In genomic region chr9:106106396-106106795, GRCh38 we compare ENCODE assay signal across 17 cellular contexts.
A peak's percentile ranks its signal among the peaks of the same experiment; 100 is the strongest.
DNase-seq lines count a peak whose midpoint lies in the region; ATAC-seq and TF ChIP-seq lines count a peak whose summit lies in the region.
"Had no signal": no experiment of that assay in that cellular context is flagged by ENCODE, and none has a peak within 500 bp of the region (broad histone marks: within the 10 kb centered on the region; RNA-seq: fewer than 3 reads in every experiment).

No MANE protein-coding gene starts in this region.

- no peaks in the 10 kb centered on the region; the same call in 1 of the 2 replicates for H3K9me3 ChIP-seq in PC-9 (ENCODE audit: insufficient read depth, low read depth)
- no peaks in the 10 kb centered on the region for H3K9me3 ChIP-seq in mammary epithelial cell (replicated peaks; ENCODE audit: insufficient read depth, low read length)
- H3K9me3 ChIP-seq in psoas muscle, result no peaks in the 10 kb centered on the region
- H3K9me3 ChIP-seq: Caco-2 had no signal

- WGBS in mammary epithelial cell (ENCODE audit: low coverage, missing lambda C conversion rate), result 0% methylated on average over 3 of the region's 3 CpGs
- WGBS in psoas muscle, 3 donors, result 91 to 95% (median 93%) methylated on average over 3 of the region's 3 CpGs

- H3K36me3 ChIP-seq in PC-9 (ENCODE audit: low read depth) (no peaks in the 10 kb centered on the region), mammary epithelial cell (ENCODE audit: insufficient read depth, low read length) (no peaks in the 10 kb centered on the region), psoas muscle (ENCODE audit: insufficient read depth in 1 of 2, low read depth in 1 of 2) (no peaks in the 10 kb centered on the region)

- dilution Hi-C loops in mammary epithelial cell (cut with HindIII; ENCODE audit: low sequenced_read_pairs), result no loop called here

- TF ChIP-seq CTCF in PC-9 (conservative IDR thresholded peaks at IDR 0.05), result no peak
- no peak for TF ChIP-seq CTCF in mammary epithelial cell (conservative IDR thresholded peaks at IDR 0.05 in 1 of 2, IDR thresholded peaks at IDR 0.05 in 1 of 2; ENCODE audit: extremely low read depth in 1 of 2, insufficient read depth in 1 of 2, low read depth in 1 of 2, low read length in 2 of 2)
- no peak for TF ChIP-seq CTCF in psoas muscle (IDR thresholded peaks at IDR 0.05)

- no peaks in the 10 kb centered on the region for H4K20me1 ChIP-seq in PC-9 (ENCODE audit: insufficient read depth)
- no peaks in the 10 kb centered on the region for H4K20me1 ChIP-seq in mammary epithelial cell (ENCODE audit: insufficient read depth, low read length)

- H3K27ac ChIP-seq in PC-9, result no peak overlapping the region
- peak overlapping the region; percentile 38 for H3K27ac ChIP-seq in mammary epithelial cell (ENCODE audit: insufficient read depth, low read depth, low read length)
- no peak overlapping the region for H3K27ac ChIP-seq in epithelial cell of prostate
- H3K27ac ChIP-seq in psoas muscle, result no peak overlapping the region
- H3K27ac ChIP-seq: C4-2B had no signal

- BruUV-seq in PC-9 (replicated peaks; lab: Mats Ljungman, UMichigan) (no TSS peak), mammary epithelial cell (replicated peaks; lab: Mats Ljungman, UMichigan) (no TSS peak)

- DNase-seq in PC-9 (no peak), mammary epithelial cell (peak; percentile 71), epithelial cell of prostate (ENCODE audit: low read depth, low spot score) (peak; percentile 16), psoas muscle (no peak), DMS53 (lab: John Stamatoyannopoulos, UW) (no peak)
- DNase-seq: Caco-2; CD4-positive, CD25-positive, alpha-beta regulatory T cell; CD8-positive, alpha-beta T cell; DMS153; DMS79; EL; GDM1; H9 had no signal

- H3F3A ChIP-seq in PC-9 (ENCODE audit: insufficient read depth, low read depth), result no peaks in the 10 kb centered on the region

- no peaks in the 10 kb centered on the region for H3K79me2 ChIP-seq in PC-9 (ENCODE audit: low read depth)
- no peaks in the 10 kb centered on the region for H3K79me2 ChIP-seq in mammary epithelial cell (ENCODE audit: insufficient read depth, low read length)

- no peak for ATAC-seq in psoas muscle
- no peak for ATAC-seq in HG02588 (IDR thresholded peaks at IDR 0.05; ENCODE audit: unreplicated experiment)
- ATAC-seq: CD8-positive, alpha-beta T cell; GM23338; HCT116 had no signal

- in situ Hi-C loops in mammary epithelial cell (cut with MboI; ENCODE audit: low sequenced_read_pairs in 2 of 2), result no loop called here

- H3K4me1 ChIP-seq in PC-9 (replicated peaks; ENCODE audit: insufficient read depth), result no peaks in the 10 kb centered on the region
- peaks cover 47% of the 10 kb centered on the region for H3K4me1 ChIP-seq in mammary epithelial cell (ENCODE audit: insufficient read depth, low read length)
- no peaks in the 10 kb centered on the region for H3K4me1 ChIP-seq in psoas muscle
- H3K4me1 ChIP-seq: Caco-2 had no signal

- CTCF ChIA-PET in PC-9 (lab: Charles Lee), result interaction anchor here (0.6 kb wide), 1 partner anchor 31 kb away, joined by 3 read pairs; no protein-coding TSS in a partner anchor
- CTCF ChIA-PET in mammary epithelial cell (lab: Charles Lee; ENCODE audit: low non-redundant PET), result interaction anchor here (0.6 kb wide), 1 partner anchor 36 kb away, joined by 4 read pairs; no protein-coding TSS in a partner anchor

- H2AFZ ChIP-seq in PC-9, result peak overlapping the region; percentile 39; the same call in 1 of the 2 replicates
- H2AFZ ChIP-seq in mammary epithelial cell (ENCODE audit: low read depth, low read length), result peak overlapping the region; percentile 8
- H2AFZ ChIP-seq: GM23338 had no signal

- no peak overlapping the region for H3K9ac ChIP-seq in mammary epithelial cell (ENCODE audit: insufficient read depth, low read length)

- H3K27me3 ChIP-seq in PC-9 (ENCODE audit: insufficient read depth, low read depth) (no peaks in the 10 kb centered on the region), mammary epithelial cell (ENCODE audit: insufficient read depth, low read length) (no peaks in the 10 kb centered on the region), psoas muscle (ENCODE audit: insufficient read depth in 3 of 3, low read length in 2 of 3) (no peaks in the 10 kb centered on the region)

- intact Hi-C loops in PC-9 (cut with micrococcal nuclease; ENCODE audit: unreplicated experiment), result no loop called here
- intact Hi-C loops in mammary epithelial cell (cut with micrococcal nuclease), result loop anchor here (2.0 kb wide), 1 partner anchor 30 kb away; no protein-coding TSS in a partner anchor
- intact Hi-C loops in psoas muscle (cut with DNase I), result no loop called here

- H3K9me2 ChIP-seq in PC-9 (ENCODE audit: insufficient read depth), result no peaks in the 10 kb centered on the region

- POLR2A ChIA-PET in PC-9 (lab: Charles Lee; ENCODE audit: unreplicated experiment), result no interaction called here

- no peak overlapping the region for H3K4me2 ChIP-seq in PC-9
- peak overlapping the region; percentile 14 for H3K4me2 ChIP-seq in mammary epithelial cell (ENCODE audit: insufficient read depth, low read depth, low read length)
- H3K4me2 ChIP-seq: GM23338 had no signal

- H3K4me3 ChIP-seq in PC-9 (no peak overlapping the region), mammary epithelial cell (replicated peaks in 1 of 3; ENCODE audit: insufficient read depth in 1 of 3, low read depth in 2 of 3, low read length in 3 of 3) (no peak overlapping the region), psoas muscle (no peak overlapping the region)
- H3K4me3 ChIP-seq: GM23338 had no signal

Comparison
In these comparisons a context has a peak if more than half of its experiments do, and no peak if none do; other contexts are left out.
1. DNase-seq: peak in mammary epithelial cell (single experiment) and epithelial cell of prostate (single experiment); none in PC-9 (0 of 2), psoas muscle (0 of 2) and DMS53 (single experiment).